16 cellular contexts compared by ENCODE assay signal in the genomic region with DNA sequence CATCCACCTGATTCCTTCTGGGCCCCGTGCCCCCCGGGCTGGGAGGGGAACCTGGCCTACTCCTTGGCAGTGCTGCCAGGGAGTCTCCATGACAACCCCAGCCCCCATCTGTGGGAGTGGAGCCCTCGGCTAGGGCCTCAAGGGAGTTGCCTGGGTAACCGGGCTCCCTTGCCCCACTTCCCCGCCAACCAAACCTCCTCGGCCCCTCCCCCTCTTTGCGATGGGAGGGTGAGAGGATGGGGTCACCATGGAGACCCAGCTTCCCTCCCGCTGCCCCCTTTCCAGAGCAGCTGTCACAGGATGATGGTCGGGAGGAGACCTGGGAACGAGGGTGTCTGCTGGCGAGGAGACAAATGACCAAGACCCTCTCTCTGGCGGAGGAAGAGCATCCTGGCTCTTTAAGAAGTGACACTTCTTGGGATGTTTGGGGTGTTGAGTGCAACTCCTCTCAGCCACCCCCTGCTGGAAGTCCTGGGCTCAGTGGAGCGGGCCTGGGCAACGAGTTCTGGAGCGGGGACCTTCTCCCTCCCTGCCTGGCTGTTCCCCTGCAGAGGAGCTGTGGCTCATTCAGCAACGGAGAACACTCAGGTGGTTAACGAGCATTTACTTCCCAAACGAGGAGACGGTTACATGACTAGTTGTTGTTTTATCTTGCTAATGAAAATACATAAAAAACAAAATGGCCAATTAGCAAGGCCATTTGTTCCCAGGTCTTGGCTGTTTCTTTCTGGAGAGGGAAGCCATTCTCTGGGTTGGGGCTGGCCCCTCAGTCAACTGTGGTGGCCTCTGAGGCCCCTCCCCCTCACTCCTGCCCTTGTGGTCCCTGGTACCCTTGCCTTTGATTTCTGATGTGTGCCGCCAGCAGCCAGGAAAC.
A peak's percentile ranks its signal among the peaks of the same experiment; 100 is the strongest.
DNase-seq lines count a peak whose midpoint lies in the region; ATAC-seq and TF ChIP-seq lines count a peak whose summit lies in the region.
"Had no signal": no experiment of that assay in that cellular context is flagged by ENCODE, and none has a peak within 500 bp of the region (broad histone marks: within the 10 kb centered on the region; RNA-seq: fewer than 3 reads in every experiment).

No MANE protein-coding gene starts in this region.

- H3K9me3 ChIP-seq in Peyer's patch = no peaks in the 10 kb centered on the region
- H3K9me3 ChIP-seq: sigmoid colon, SJSA1, transverse colon had no signal

- H3K27ac ChIP-seq in Peyer's patch = no peak overlapping the region
- H3K27ac ChIP-seq: GM23248, sigmoid colon, SJSA1, transverse colon, VCaP had no signal

- TF ChIP-seq POLR2A in Peyer's patch (IDR thresholded peaks at IDR 0.05) = no peak

- DNase-seq in Jurkat, Clone E6-1 (ENCODE audit: low read depth, low spot score) = peak; percentile 53
- peak; percentile 65 for DNase-seq in NCI-H345 (lab: John Stamatoyannopoulos, UW)
- peak; percentile 62 to 66 for DNase-seq in hippocampal formation (lab: John Stamatoyannopoulos, UW)
- peak; percentile 51 to 95 (median 82) for DNase-seq in posterior cingulate gyrus
- DNase-seq in Peyer's patch = no peak
- DNase-seq in omental fat pad (ENCODE audit: low spot score) = no peak
- DNase-seq: activated T-cell treated with anti-CD3 and anti-CD28 coated beads for 4 hours, Calu3, GM23248, NCI-H226, sigmoid colon, transverse colon had no signal

- no peaks in the 10 kb centered on the region for H3K4me1 ChIP-seq in Peyer's patch
- H3K4me1 ChIP-seq: sigmoid colon, SJSA1, transverse colon had no signal

- intact Hi-C loops in posterior cingulate gyrus (cut with DNase I) = loop anchor here (1.0 kb wide), 1 partner anchor 85 kb away; no protein-coding TSS in a partner anchor

- ATAC-seq in GM21737 (IDR thresholded peaks at IDR 0.05; ENCODE audit: unreplicated experiment) (no peak), omental fat pad (ENCODE audit: low FRiP score) (no peak), GM18517 (IDR thresholded peaks at IDR 0.05; ENCODE audit: unreplicated experiment) (no peak)

- no peaks in the 10 kb centered on the region for H3K27me3 ChIP-seq in Peyer's patch

- peak overlapping the region; percentile 18 for H3K4me3 ChIP-seq in Jurkat, Clone E6-1 (ENCODE audit: low read length)
- H3K4me3 ChIP-seq in Peyer's patch = no peak overlapping the region
- H3K4me3 ChIP-seq: GM23248, sigmoid colon, SJSA1, transverse colon had no signal

- no peaks in the 10 kb centered on the region for H3K36me3 ChIP-seq in Peyer's patch
- H3K36me3 ChIP-seq: sigmoid colon, SJSA1, transverse colon had no signal

- TF ChIP-seq CTCF in Peyer's patch (IDR thresholded peaks at IDR 0.05) (no peak), omental fat pad (IDR thresholded peaks at IDR 0.05) (no peak)

Comparison
In these comparisons a context has a peak if more than half of its experiments do, and no peak if none do; other contexts are left out.
1. DNase-seq: peak in Jurkat, Clone E6-1 (single experiment), NCI-H345 (single experiment), hippocampal formation (2 of 2) and posterior cingulate gyrus (10 of 10); none in Peyer's patch (0 of 3) and omental fat pad (single experiment).